27 cellular contexts compared by ENCODE assay signal in genomic region chr16:81293909-81294802, GRCh38. TPM values are rescaled to one million over a fixed set of nuclear protein-coding genes. Genes with fewer than 3 reads are reported as not detected.
DNase-seq lines count a peak whose midpoint lies in the region; ATAC-seq and TF ChIP-seq lines count a peak whose summit lies in the region.
"Had no signal": no experiment of that assay in that cellular context is flagged by ENCODE, and none has a peak within 500 bp of the region (broad histone marks: within the 10 kb centered on the region; RNA-seq: fewer than 3 reads in every experiment).

No MANE protein-coding gene starts in this region.

- DNase-seq in MCF 10A (ENCODE audit: unreplicated experiment) (peak; percentile 37), breast epithelium (ENCODE audit: low spot score in 2 of 2) (no peak), cardiac fibroblast (ENCODE audit: low read depth in 2 of 2) (peak; percentile 40 to 54), left colon (no peak), type B pancreatic cell (ENCODE audit: extremely low spot score, unreplicated experiment) (no peak), COLO829 (ENCODE audit: low spot score) (no peak)
- DNase-seq: activated CD8-positive, alpha-beta memory T cell treated with anti-CD3 and anti-CD28 coated beads, Interleukin-2, amount 50 U/mL, for 4 hours; activated naive CD8-positive, alpha-beta T cell treated with anti-CD3 and anti-CD28 coated beads for 36 hours; cortex of kidney; foreskin melanocyte; GM23248; islet precursor cell; NCI-H146; NCI-H524; stimulated activated CD4-positive, alpha-beta T cell treated with anti-CD3 and anti-CD28 coated beads, Interleukin-4, amount 100 ng/mL, for 24 hours; stimulated activated naive CD8-positive, alpha-beta T cell treated with anti-CD3 and anti-CD28 coated beads, Interleukin-15, Interleukin-2, amounts not matched to agents 100 U/mL and 50 U/mL, for 24 hours; upper lobe of left lung; WERI-Rb-1 had no signal

- TF ChIP-seq POLR2A in breast epithelium (IDR thresholded peaks at IDR 0.05) = no peak

- H3K27me3 Mint-ChIP-seq in MCF 10A (ENCODE audit: insufficient read depth, unreplicated experiment) (no peaks in the 10 kb centered on the region), type B pancreatic cell (no peaks in the 10 kb centered on the region)

- H3K4me1 Mint-ChIP-seq in MCF 10A (ENCODE audit: insufficient read depth, unreplicated experiment) (peaks cover 22% of the 10 kb centered on the region), type B pancreatic cell (ENCODE audit: unreplicated experiment) (no peaks in the 10 kb centered on the region)
- H3K4me1 Mint-ChIP-seq: activated naive CD8-positive, alpha-beta T cell treated with anti-CD3 and anti-CD28 coated beads for 36 hours; brain had no signal

- intact Hi-C loops in MCF 10A (cut with micrococcal nuclease) (no loop called here), breast epithelium (cut with DNase I; ENCODE audit: low total_unique reads) (no loop called here), left colon (cut with DNase I, micrococcal nuclease) (no loop called here)

- no peak overlapping the region for H3K27ac ChIP-seq in breast epithelium
- H3K27ac ChIP-seq: GM23248, upper lobe of left lung, WERI-Rb-1 had no signal

- TF ChIP-seq CTCF in MCF 10A (IDR thresholded peaks at IDR 0.05; ENCODE audit: unreplicated experiment) (no peak), breast epithelium (IDR thresholded peaks at IDR 0.05) (no peak), cardiac fibroblast (IDR thresholded peaks at IDR 0.05; ENCODE audit: low read depth, low read length) (no peak), type B pancreatic cell (conservative IDR thresholded peaks at IDR 0.05) (no peak)

- no peaks in the 10 kb centered on the region for H3K27me3 ChIP-seq in breast epithelium
- H3K27me3 ChIP-seq: upper lobe of left lung had no signal

- peak overlapping the region; percentile 43 for H3K4me3 Mint-ChIP-seq in MCF 10A (ENCODE audit: unreplicated experiment)
- H3K4me3 Mint-ChIP-seq in type B pancreatic cell = no peak overlapping the region
- H3K4me3 Mint-ChIP-seq: activated naive CD8-positive, alpha-beta T cell treated with anti-CD3 and anti-CD28 coated beads for 36 hours; brain; T-helper 2 cell treated with Interferon-gamma antibody and Interleukin-4, amounts not matched to agents 5 μg/mL and 100 μg/mL, for 36 hours had no signal

- H3K4me1 ChIP-seq in breast epithelium = no peaks in the 10 kb centered on the region
- H3K4me1 ChIP-seq: upper lobe of left lung had no signal

- H3K36me3 ChIP-seq in breast epithelium = no peaks in the 10 kb centered on the region
- H3K36me3 ChIP-seq: upper lobe of left lung, WERI-Rb-1 had no signal

- H3K9me3 Mint-ChIP-seq in MCF 10A (ENCODE audit: unreplicated experiment) (no peaks in the 10 kb centered on the region), type B pancreatic cell (no peaks in the 10 kb centered on the region)
- H3K9me3 Mint-ChIP-seq: activated naive CD8-positive, alpha-beta T cell treated with anti-CD3 and anti-CD28 coated beads for 36 hours; activated T-helper 2 cell treated with anti-CD3 and anti-CD28 coated beads, Interferon-gamma antibody, Interleukin-2, Interleukin-4, amounts not matched to agents 10 μg/mL and 5 μg/mL and 100 μg/mL, durations not matched to agents 14 hours and 24 hours and 36 hours; brain; T-helper 2 cell treated with Interferon-gamma antibody and Interleukin-4, amounts not matched to agents 5 μg/mL and 100 μg/mL, for 36 hours had no signal

- POLR2A ChIA-PET in MCF 10A (lab: Yijun Ruan, JAX) = interaction anchor here (0.6 to 2.5 kb wide), 5 partner anchors 20 to 258 kb away, joined by 3 to 17 read pairs (median 4); partner anchors contain the start of genes C16orf46 and GAN

- H3K27ac Mint-ChIP-seq in MCF 10A (ENCODE audit: low read depth, unreplicated experiment) (peak overlapping the region; percentile 92), type B pancreatic cell (peak overlapping the region; percentile 88)
- H3K27ac Mint-ChIP-seq: activated naive CD8-positive, alpha-beta T cell treated with anti-CD3 and anti-CD28 coated beads for 36 hours; activated T-helper 2 cell treated with anti-CD3 and anti-CD28 coated beads, Interferon-gamma antibody, Interleukin-2, Interleukin-4, amounts not matched to agents 10 μg/mL and 5 μg/mL and 100 μg/mL, durations not matched to agents 14 hours and 24 hours and 36 hours; brain; T-helper 2 cell treated with Interferon-gamma antibody and Interleukin-4, amounts not matched to agents 5 μg/mL and 100 μg/mL, for 36 hours had no signal

- H3K9me3 ChIP-seq in breast epithelium = no peaks in the 10 kb centered on the region
- H3K9me3 ChIP-seq: upper lobe of left lung had no signal

- CTCF ChIA-PET in MCF 10A (lab: Yijun Ruan, JAX) = interaction anchor here (0.6 to 2.0 kb wide), 3 partner anchors 15 to 89 kb away, joined by 3 to 5 read pairs (median 3); no protein-coding TSS in a partner anchor

- H3K4me3 ChIP-seq in breast epithelium (no peak overlapping the region), cardiac fibroblast (replicated peaks in 1 of 2; ENCODE audit: low read depth in 2 of 2, low read length in 2 of 2) (no peak overlapping the region)
- H3K4me3 ChIP-seq: GM23248, skin epidermis, upper lobe of left lung had no signal

- no TSS peak for BruUV-seq in MCF 10A (replicated peaks; lab: Mats Ljungman, UMichigan)

- ATAC-seq in left colon (peak; percentile 92), GM19452 (IDR thresholded peaks at IDR 0.05; ENCODE audit: unreplicated experiment) (no peak), HG03460 (IDR thresholded peaks at IDR 0.05; ENCODE audit: unreplicated experiment) (no peak)
- ATAC-seq: SK-N-SH treated with all-trans-retinoic acid at 6 μM for 48 hours; stimulated activated naive CD8-positive, alpha-beta T cell treated with anti-CD3 and anti-CD28 coated beads, Interleukin-15, Interleukin-2, amounts not matched to agents 100 U/mL and 50 U/mL, for 24 hours had no signal

- H3K36me3 Mint-ChIP-seq in MCF 10A (ENCODE audit: insufficient read depth, unreplicated experiment) (no peaks in the 10 kb centered on the region), type B pancreatic cell (no peaks in the 10 kb centered on the region)
- H3K36me3 Mint-ChIP-seq: activated naive CD8-positive, alpha-beta T cell treated with anti-CD3 and anti-CD28 coated beads for 36 hours had no signal

RNA-seq across cellular contexts. Expression of gene GAN, which starts 20.6 kb away (rescaled TPM):
- 12.4 and 17.2 TPM in 2 replicates for total RNA-seq in MCF 10A (2022)
- 10 to 100 TPM in 2 of 3 donors, 1 to 10 TPM in 1; 7.5 to 15.7 (median 10.8) TPM for total RNA-seq in breast epithelium
- total RNA-seq in left colon = 10 to 100 TPM; 16.7 to 18.3 TPM
- 14.8 and 32.7 TPM in 2 replicates for total RNA-seq in type B pancreatic cell (ENCODE audit: low replicate concordance)

RNA-seq across cellular contexts. Expression of gene BCO1, which starts 55.7 kb away (rescaled TPM):
- total RNA-seq in MCF 10A (2022) (not detected in 2 replicates), breast epithelium (under 1 TPM in 1 of 3 donors, not detected in 2; 0.29 TPM), left colon (1 to 10 TPM; 4.0 to 5.1 TPM), type B pancreatic cell (ENCODE audit: low replicate concordance) (2.0 and 3.0 TPM in 2 replicates)
- total RNA-seq: activated naive CD8-positive, alpha-beta T cell treated with anti-CD3 and anti-CD28 coated beads for 36 hours; activated T-helper 2 cell treated with anti-CD3 and anti-CD28 coated beads, Interferon-gamma antibody, Interleukin-2, Interleukin-4, amounts not matched to agents 10 μg/mL and 5 μg/mL and 100 μg/mL, durations not matched to agents 14 hours and 24 hours and 36 hours; GM23248; myocyte; RPMI7951 had no signal

Comparison
In these comparisons a context has a peak if more than half of its experiments do, and no peak if none do; other contexts are left out.
1. DNase-seq: peak in MCF 10A (single experiment) and cardiac fibroblast (2 of 2); none in breast epithelium (0 of 2), left colon (0 of 2), type B pancreatic cell (single experiment) and COLO829 (single experiment).